Comparison of ENCODE assay signal across 1 cellular context in genomic region chr19:52944703-52945493, GRCh38.
TF ChIP-seq lines count a peak whose summit lies in the region.
"Not testable (repeated sequence)": the region's sequence is repeated elsewhere in the genome, so short reads cannot be mapped to it uniquely, and the experiment has no call there.

No MANE protein-coding gene starts in this region.

TF ChIP-seq in HepG2, 621 proteins besides CTCF, POLR2A, EP300 and RAD21 (continued from another document):
- TF ChIP-seq, protein P1, sequence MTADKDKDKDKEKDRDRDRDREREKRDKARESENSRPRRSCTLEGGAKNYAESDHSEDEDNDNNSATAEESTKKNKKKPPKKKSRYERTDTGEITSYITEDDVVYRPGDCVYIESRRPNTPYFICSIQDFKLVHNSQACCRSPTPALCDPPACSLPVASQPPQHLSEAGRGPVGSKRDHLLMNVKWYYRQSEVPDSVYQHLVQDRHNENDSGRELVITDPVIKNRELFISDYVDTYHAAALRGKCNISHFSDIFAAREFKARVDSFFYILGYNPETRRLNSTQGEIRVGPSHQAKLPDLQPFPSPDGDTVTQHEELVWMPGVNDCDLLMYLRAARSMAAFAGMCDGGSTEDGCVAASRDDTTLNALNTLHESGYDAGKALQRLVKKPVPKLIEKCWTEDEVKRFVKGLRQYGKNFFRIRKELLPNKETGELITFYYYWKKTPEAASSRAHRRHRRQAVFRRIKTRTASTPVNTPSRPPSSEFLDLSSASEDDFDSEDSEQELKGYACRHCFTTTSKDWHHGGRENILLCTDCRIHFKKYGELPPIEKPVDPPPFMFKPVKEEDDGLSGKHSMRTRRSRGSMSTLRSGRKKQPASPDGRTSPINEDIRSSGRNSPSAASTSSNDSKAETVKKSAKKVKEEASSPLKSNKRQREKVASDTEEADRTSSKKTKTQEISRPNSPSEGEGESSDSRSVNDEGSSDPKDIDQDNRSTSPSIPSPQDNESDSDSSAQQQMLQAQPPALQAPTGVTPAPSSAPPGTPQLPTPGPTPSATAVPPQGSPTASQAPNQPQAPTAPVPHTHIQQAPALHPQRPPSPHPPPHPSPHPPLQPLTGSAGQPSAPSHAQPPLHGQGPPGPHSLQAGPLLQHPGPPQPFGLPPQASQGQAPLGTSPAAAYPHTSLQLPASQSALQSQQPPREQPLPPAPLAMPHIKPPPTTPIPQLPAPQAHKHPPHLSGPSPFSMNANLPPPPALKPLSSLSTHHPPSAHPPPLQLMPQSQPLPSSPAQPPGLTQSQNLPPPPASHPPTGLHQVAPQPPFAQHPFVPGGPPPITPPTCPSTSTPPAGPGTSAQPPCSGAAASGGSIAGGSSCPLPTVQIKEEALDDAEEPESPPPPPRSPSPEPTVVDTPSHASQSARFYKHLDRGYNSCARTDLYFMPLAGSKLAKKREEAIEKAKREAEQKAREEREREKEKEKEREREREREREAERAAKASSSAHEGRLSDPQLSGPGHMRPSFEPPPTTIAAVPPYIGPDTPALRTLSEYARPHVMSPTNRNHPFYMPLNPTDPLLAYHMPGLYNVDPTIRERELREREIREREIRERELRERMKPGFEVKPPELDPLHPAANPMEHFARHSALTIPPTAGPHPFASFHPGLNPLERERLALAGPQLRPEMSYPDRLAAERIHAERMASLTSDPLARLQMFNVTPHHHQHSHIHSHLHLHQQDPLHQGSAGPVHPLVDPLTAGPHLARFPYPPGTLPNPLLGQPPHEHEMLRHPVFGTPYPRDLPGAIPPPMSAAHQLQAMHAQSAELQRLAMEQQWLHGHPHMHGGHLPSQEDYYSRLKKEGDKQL (CRISPR knock-in tag; IDR thresholded peaks at IDR 0.05; ENCODE audit: low read depth), result 0 out of 2 replicates have a peak, but pooled peaks have one; percentile 33
- not testable (repeated sequence) for TF ChIP-seq SOX6, FOXA1 (IDR thresholded peaks at IDR 0.05)
- TF ChIP-seq SOX6 (CRISPR knock-in tag; IDR thresholded peaks at IDR 0.05), result peak; percentile 91
- TF ChIP-seq ZNF12 (CRISPR knock-in tag; IDR thresholded peaks at IDR 0.05), result peak; percentile 31; the same call in 1 of the 2 replicates
- peak; percentile 50; the same call in 1 of the 2 replicates for TF ChIP-seq ZNF292 (CRISPR knock-in tag; IDR thresholded peaks at IDR 0.05; ENCODE audit: borderline replicate concordance, low read depth)
- TF ChIP-seq, protein P2, sequence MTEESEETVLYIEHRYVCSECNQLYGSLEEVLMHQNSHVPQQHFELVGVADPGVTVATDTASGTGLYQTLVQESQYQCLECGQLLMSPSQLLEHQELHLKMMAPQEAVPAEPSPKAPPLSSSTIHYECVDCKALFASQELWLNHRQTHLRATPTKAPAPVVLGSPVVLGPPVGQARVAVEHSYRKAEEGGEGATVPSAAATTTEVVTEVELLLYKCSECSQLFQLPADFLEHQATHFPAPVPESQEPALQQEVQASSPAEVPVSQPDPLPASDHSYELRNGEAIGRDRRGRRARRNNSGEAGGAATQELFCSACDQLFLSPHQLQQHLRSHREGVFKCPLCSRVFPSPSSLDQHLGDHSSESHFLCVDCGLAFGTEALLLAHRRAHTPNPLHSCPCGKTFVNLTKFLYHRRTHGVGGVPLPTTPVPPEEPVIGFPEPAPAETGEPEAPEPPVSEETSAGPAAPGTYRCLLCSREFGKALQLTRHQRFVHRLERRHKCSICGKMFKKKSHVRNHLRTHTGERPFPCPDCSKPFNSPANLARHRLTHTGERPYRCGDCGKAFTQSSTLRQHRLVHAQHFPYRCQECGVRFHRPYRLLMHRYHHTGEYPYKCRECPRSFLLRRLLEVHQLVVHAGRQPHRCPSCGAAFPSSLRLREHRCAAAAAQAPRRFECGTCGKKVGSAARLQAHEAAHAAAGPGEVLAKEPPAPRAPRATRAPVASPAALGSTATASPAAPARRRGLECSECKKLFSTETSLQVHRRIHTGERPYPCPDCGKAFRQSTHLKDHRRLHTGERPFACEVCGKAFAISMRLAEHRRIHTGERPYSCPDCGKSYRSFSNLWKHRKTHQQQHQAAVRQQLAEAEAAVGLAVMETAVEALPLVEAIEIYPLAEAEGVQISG (CRISPR knock-in tag; IDR thresholded peaks at IDR 0.05), result peak; percentile 32; the same call in 1 of the 2 replicates
- TF ChIP-seq MED1 (CRISPR knock-in tag; IDR thresholded peaks at IDR 0.05), result peak; percentile 77
- peak; percentile 11; the same call in 1 of the 2 replicates for TF ChIP-seq NR2F6 (IDR thresholded peaks at IDR 0.05)
- TF ChIP-seq NR2F6 (CRISPR knock-in tag; IDR thresholded peaks at IDR 0.05), result peak; percentile 31; the same call in 1 of the 2 replicates
- TF ChIP-seq HOXA3 (CRISPR knock-in tag; IDR thresholded peaks at IDR 0.05), result peak; percentile 66
- TF ChIP-seq SOX5 (CRISPR knock-in tag; IDR thresholded peaks at IDR 0.05; ENCODE audit: borderline replicate concordance), result peak; percentile 94
- TF ChIP-seq KDM2A (CRISPR knock-in tag; IDR thresholded peaks at IDR 0.05; ENCODE audit: borderline replicate concordance, low read depth), result 0 out of 2 replicates have a peak, but pooled peaks have one; percentile 14
- peak; percentile 33; the same call in 1 of the 2 replicates for TF ChIP-seq ZBTB26 (CRISPR knock-in tag; IDR thresholded peaks at IDR 0.05; ENCODE audit: borderline replicate concordance)
- peak; percentile 70; the same call in 1 of the 2 replicates for TF ChIP-seq ZFY (CRISPR knock-in tag; IDR thresholded peaks at IDR 0.05)
- TF ChIP-seq IRF2 (CRISPR knock-in tag; IDR thresholded peaks at IDR 0.05), result peak; percentile 68; the same call in 1 of the 2 replicates
- 0 out of 2 replicates have a peak, but pooled peaks have one; percentile 40 for TF ChIP-seq ZNF136 (CRISPR knock-in tag; IDR thresholded peaks at IDR 0.05; ENCODE audit: low read depth)
- peak; percentile 92 for TF ChIP-seq FOXA1 (CRISPR knock-in tag; IDR thresholded peaks at IDR 0.05)
- TF ChIP-seq SP5 (CRISPR knock-in tag; IDR thresholded peaks at IDR 0.05; ENCODE audit: borderline replicate concordance, low read depth), result peak; percentile 81
- peak; percentile 55; the same call in 1 of the 2 replicates for TF ChIP-seq ZNF609 (CRISPR knock-in tag; IDR thresholded peaks at IDR 0.05; ENCODE audit: borderline replicate concordance)
- TF ChIP-seq HDAC2 (CRISPR knock-in tag; IDR thresholded peaks at IDR 0.05), result peak; percentile 76
